8 cellular contexts compared by ENCODE assay signal in genomic region chr2:208407667-208408066, GRCh38. TPM values are rescaled to one million over a fixed set of nuclear protein-coding genes. Genes with fewer than 3 reads are reported as not detected.
DNase-seq lines count a peak whose midpoint lies in the region; ATAC-seq, FAIRE-seq and TF ChIP-seq lines count a peak whose summit lies in the region.

No MANE protein-coding gene starts in this region.

- H3K9ac ChIP-seq in astrocyte (ENCODE audit: low read length), result no peak overlapping the region

- H3K27me3 Mint-ChIP-seq in astrocyte (ENCODE audit: low read depth, unreplicated experiment), result peaks cover 34% of the 10 kb centered on the region

- no peaks in the 10 kb centered on the region for H4K20me1 ChIP-seq in astrocyte (ENCODE audit: insufficient read depth, low read length)

- H3K27me3 ChIP-seq in astrocyte (ENCODE audit: insufficient read depth, low read length), result peaks cover 33% of the 10 kb centered on the region
- peaks cover 20% of the 10 kb centered on the region for H3K27me3 ChIP-seq in effector memory CD4-positive, alpha-beta T cell (replicated peaks; ENCODE audit: control insufficient read depth, insufficient read depth, low read length, poor library complexity, severe bottlenecking)
- H3K27me3 ChIP-seq in psoas muscle (ENCODE audit: insufficient read depth in 3 of 3, low read length in 2 of 3), result peaks cover 0 to 53% (median 15%) of the 10 kb centered on the region in 3 donors

- H3K79me2 ChIP-seq in astrocyte (ENCODE audit: insufficient read depth, low read length), result no peaks in the 10 kb centered on the region

- ATAC-seq in psoas muscle, result no peak
- ATAC-seq in GM19328 (IDR thresholded peaks at IDR 0.05; ENCODE audit: unreplicated experiment), result no peak

- H3K9me3 ChIP-seq in astrocyte (ENCODE audit: insufficient read depth, low read depth, low read length) (no peaks in the 10 kb centered on the region), psoas muscle (no peaks in the 10 kb centered on the region)
- no peaks in the 10 kb centered on the region for H3K9me3 ChIP-seq in effector memory CD4-positive, alpha-beta T cell (ENCODE audit: control insufficient read depth, low read length)

- H3K4me1 ChIP-seq in astrocyte (ENCODE audit: insufficient read depth, low read length) (peaks cover 10% of the 10 kb centered on the region), psoas muscle (peaks cover 10% of the 10 kb centered on the region)
- peaks cover 5% of the 10 kb centered on the region for H3K4me1 ChIP-seq in effector memory CD4-positive, alpha-beta T cell (ENCODE audit: control insufficient read depth, insufficient read depth, low read length, poor library complexity, severe bottlenecking)

- peak overlapping the region; percentile 77 for H3K4me3 Mint-ChIP-seq in astrocyte (ENCODE audit: unreplicated experiment)

- no peak overlapping the region for H3K4me3 ChIP-seq in astrocyte (ENCODE audit: insufficient read depth, low read depth, low read length)
- no peak overlapping the region for H3K4me3 ChIP-seq in effector memory CD4-positive, alpha-beta T cell (ENCODE audit: insufficient read depth, low read depth, low read length, poor library complexity, severe bottlenecking)
- H3K4me3 ChIP-seq in psoas muscle, result no peak overlapping the region

- peaks cover 7% of the 10 kb centered on the region for H3K4me1 Mint-ChIP-seq in astrocyte (ENCODE audit: low read depth, unreplicated experiment)

- intact Hi-C loops in psoas muscle (cut with DNase I), result no loop called here

- TF ChIP-seq CTCF in GM10266 (IDR thresholded peaks at IDR 0.05; ENCODE audit: control insufficient read depth, insufficient read depth, low read depth, missing control alignments), result peak; percentile 30
- TF ChIP-seq CTCF in astrocyte (IDR thresholded peaks at IDR 0.05; ENCODE audit: insufficient read depth, low read depth, low read length), result peak; percentile 38
- no peak for TF ChIP-seq CTCF in psoas muscle (IDR thresholded peaks at IDR 0.05)

- no peak overlapping the region for H3K27ac ChIP-seq in astrocyte (ENCODE audit: low read depth, low read length)
- H3K27ac ChIP-seq in effector memory CD4-positive, alpha-beta T cell (ENCODE audit: insufficient read depth, low read length, poor library complexity, severe bottlenecking), result no peak overlapping the region
- no peak overlapping the region for H3K27ac ChIP-seq in psoas muscle

- no peaks in the 10 kb centered on the region for H3K9me3 Mint-ChIP-seq in astrocyte (ENCODE audit: unreplicated experiment)

- 13 to 18% (median 14%) methylated on average over 9 of the region's 9 CpGs for WGBS in psoas muscle, 3 donors

- no peak overlapping the region for H3K27ac Mint-ChIP-seq in astrocyte (ENCODE audit: unreplicated experiment)

- FAIRE-seq in astrocyte (lab: Jason Lieb, UNC), result no peak

- no peak overlapping the region for H2AFZ ChIP-seq in astrocyte (ENCODE audit: low read depth, low read length)

- H3K36me3 Mint-ChIP-seq in astrocyte (ENCODE audit: low read depth, unreplicated experiment), result no peaks in the 10 kb centered on the region

- H3K36me3 ChIP-seq in astrocyte (ENCODE audit: insufficient read depth, low read length) (no peaks in the 10 kb centered on the region), psoas muscle (ENCODE audit: insufficient read depth in 1 of 2, low read depth in 1 of 2) (no peaks in the 10 kb centered on the region)
- H3K36me3 ChIP-seq in effector memory CD4-positive, alpha-beta T cell (ENCODE audit: control insufficient read depth, insufficient read depth, low read length), result no peaks in the 10 kb centered on the region

- no peak overlapping the region for H3K4me2 ChIP-seq in astrocyte (ENCODE audit: low read length)

- DNase-seq in GM10266 (ENCODE audit: extremely low spot score) (peak; percentile 40), LHCN-M2 (ENCODE audit: low read depth) (peak; percentile 3), astrocyte (ENCODE audit: low read depth) (no peak), medulla oblongata (ENCODE audit: extremely low spot score) (peak; percentile 7), psoas muscle (no peak)
- DNase-seq in effector memory CD4-positive, alpha-beta T cell, result no peak
- DNase-seq in activated CD4-positive, CD25-positive, alpha-beta regulatory T cell (lab: John Stamatoyannopoulos, UW), result no peak

RNA-seq across cellular contexts. Expression of gene PTH2R, which starts 1.1 kb away (rescaled TPM):
- total RNA-seq in LHCN-M2 (2014; rRNA removed) (not detected in 2 replicates), astrocyte (not detected in 2 replicates), psoas muscle (under 1 TPM in 1 of 4 donors, not detected in 3; 0.08 TPM)
- polyA plus RNA-seq in LHCN-M2 (2012), result not detected
- under 1 TPM in 1 of 3 donors, not detected in 2; 0.01 TPM for polyA plus RNA-seq in psoas muscle

Comparison
In these comparisons a context has a peak if more than half of its experiments do, and no peak if none do; other contexts are left out.
1. DNase-seq: peak in GM10266 (single experiment), LHCN-M2 (single experiment) and medulla oblongata (single experiment); none in astrocyte (single experiment), effector memory CD4-positive, alpha-beta T cell (0 of 3), activated CD4-positive, CD25-positive, alpha-beta regulatory T cell (0 of 4) and psoas muscle (0 of 2).